ENCODE assay signal across 8 cellular contexts in genomic region chr3:197458179-197458707, GRCh38.
DNase-seq lines count a peak whose midpoint lies in the region; ATAC-seq and TF ChIP-seq lines count a peak whose summit lies in the region.

No MANE protein-coding gene starts in this region.

- intact Hi-C loops in left lung (cut with DNase I): no loop called here

- H3K27me3 ChIP-seq in left lung: no peaks in the 10 kb centered on the region

- H3K27ac Mint-ChIP-seq in activated T-cell treated with anti-CD3 and anti-CD28 coated beads, Interleukin-2, amount 50 U/mL, for 24 hours: no peak overlapping the region

- no peak overlapping the region for H3K4me3 ChIP-seq in HFF-Myc (replicated peaks; ENCODE audit: low read depth, low read length)
- no peak overlapping the region for H3K4me3 ChIP-seq in left lung

- no peaks in the 10 kb centered on the region for H3K9me3 ChIP-seq in left lung

- H3K9me3 Mint-ChIP-seq in activated T-cell treated with anti-CD3 and anti-CD28 coated beads, Interleukin-2, amount 50 U/mL, for 24 hours: no peaks in the 10 kb centered on the region

- TF ChIP-seq CTCF in HFF-Myc (IDR thresholded peaks at IDR 0.05; ENCODE audit: low read depth, low read length, missing control alignments) (peak; percentile 46), left lung (IDR thresholded peaks at IDR 0.05) (peak in 1 of 2 donors; percentile 19)

- no peaks in the 10 kb centered on the region for H3K27me3 Mint-ChIP-seq in activated T-cell treated with anti-CD3 and anti-CD28 coated beads, Interleukin-2, amount 50 U/mL, for 24 hours

- DNase-seq in Ammon's horn (ENCODE audit: low spot score) (peak; percentile 35), HFF-Myc (ENCODE audit: extremely low read depth, low read depth) (no peak), left lung (no peak), SKM-1 treated with dmso at 0.1 percent for 144 hours (lab: John Stamatoyannopoulos, UW; ENCODE audit: unreplicated experiment) (no peak), NCI-H446 (lab: John Stamatoyannopoulos, UW) (no peak), HuH-7.5 (ENCODE audit: low spot score) (no peak), AG08395 (ENCODE audit: low spot score) (no peak)
- peak; percentile 50 for DNase-seq in activated T-cell treated with anti-CD3 and anti-CD28 coated beads, Interleukin-2, amount 50 U/mL, for 24 hours

- H3K4me3 Mint-ChIP-seq in activated T-cell treated with anti-CD3 and anti-CD28 coated beads, Interleukin-2, amount 50 U/mL, for 24 hours: peak overlapping the region; percentile 10

- peaks cover 0 to 18% of the 10 kb centered on the region in 2 donors for H3K4me1 ChIP-seq in left lung

- H3K4me1 Mint-ChIP-seq in activated T-cell treated with anti-CD3 and anti-CD28 coated beads, Interleukin-2, amount 50 U/mL, for 24 hours (ENCODE audit: low read depth): peaks cover 27% of the 10 kb centered on the region

- H3K36me3 Mint-ChIP-seq in activated T-cell treated with anti-CD3 and anti-CD28 coated beads, Interleukin-2, amount 50 U/mL, for 24 hours (ENCODE audit: low read depth): peaks cover 5% of the 10 kb centered on the region

- H3K36me3 ChIP-seq in left lung: no peaks in the 10 kb centered on the region

- peak; percentile 50 for ATAC-seq in left lung

- H3K27ac ChIP-seq in left lung: no peak overlapping the region

Comparison
In these comparisons a context has a peak if more than half of its experiments do, and no peak if none do; other contexts are left out.
1. DNase-seq: peak in Ammon's horn (single experiment) and activated T-cell treated with anti-CD3 and anti-CD28 coated beads, Interleukin-2, amount 50 U/mL, for 24 hours (single experiment); none in HFF-Myc (single experiment), left lung (0 of 2), SKM-1 treated with dmso at 0.1 percent for 144 hours (single experiment), NCI-H446 (0 of 2), HuH-7.5 (single experiment) and AG08395 (single experiment).